ENCODE assay signal across 8 cellular contexts in the genomic region with DNA sequence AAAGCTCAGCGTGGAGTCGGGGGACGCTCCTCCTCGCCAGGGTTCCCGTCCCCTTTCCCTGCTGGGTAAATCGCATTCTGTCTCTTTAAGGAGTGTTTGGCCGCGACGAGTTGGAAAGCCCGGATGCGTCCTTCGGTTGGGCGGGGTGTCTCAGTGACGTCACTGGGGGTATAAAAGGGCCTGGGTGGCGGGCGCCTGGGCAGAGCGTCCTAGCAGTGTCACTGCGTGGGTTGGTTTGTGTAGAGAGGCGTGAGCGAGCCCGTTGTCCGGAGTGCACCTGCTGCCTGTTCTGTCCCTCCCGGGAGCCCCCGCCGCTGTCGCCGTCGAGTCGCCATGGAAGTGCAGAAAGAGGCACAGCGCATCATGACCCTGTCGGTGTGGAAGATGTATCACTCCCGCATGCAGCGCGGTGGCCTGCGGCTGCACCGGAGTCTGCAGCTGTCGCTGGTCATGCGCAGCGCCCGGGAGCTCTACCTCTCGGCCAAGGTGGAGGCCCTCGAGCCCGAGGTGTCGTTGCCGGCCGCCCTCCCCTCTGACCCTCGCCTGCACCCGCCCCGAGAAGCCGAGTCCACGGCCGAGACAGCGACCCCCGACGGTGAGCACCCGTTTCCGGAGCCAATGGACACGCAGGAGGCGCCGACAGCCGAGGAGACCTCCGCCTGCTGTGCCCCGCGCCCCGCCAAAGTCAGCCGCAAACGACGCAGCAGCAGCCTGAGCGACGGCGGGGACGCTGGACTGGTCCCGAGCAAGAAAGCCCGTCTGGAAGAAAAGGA. TPM values are rescaled to one million over a fixed set of nuclear protein-coding genes. Genes with fewer than 3 reads are reported as not detected.
DNase-seq lines count a peak whose midpoint lies in the region; ATAC-seq, FAIRE-seq and TF ChIP-seq lines count a peak whose summit lies in the region.

No MANE protein-coding gene starts in this region.

- H3K4me2 ChIP-seq in A549 = peak overlapping the region; percentile 82

- TF ChIP-seq CTCF in A549 (IDR thresholded peaks at IDR 0.05) = no peak
- TF ChIP-seq CTCF in coronary artery (IDR thresholded peaks at IDR 0.05) = no peak

- no peaks in the 10 kb centered on the region for H3K9me3 ChIP-seq in A549

- H3K4me1 ChIP-seq in A549 = peaks cover 19% of the 10 kb centered on the region

- H3K27ac ChIP-seq in A549 = peak overlapping the region; percentile 94 to 99
- H3K27ac ChIP-seq in coronary artery = peak overlapping the region; percentile 98 to 100

- TF ChIP-seq EP300 in A549 (IDR thresholded peaks at IDR 0.05) = no peak

- H3K4me3 ChIP-seq in A549 = peak overlapping the region; percentile 98
- peak overlapping the region; percentile 93 for H3K4me3 ChIP-seq in coronary artery

- POLR2A ChIA-PET in A549 (lab: Yijun Ruan, JAX) = interaction anchor here (0.6 to 3.2 kb wide), 11 partner anchors 10 to 176 kb away, joined by 3 to 72 read pairs (median 6); a partner anchor contains a TSS

- CTCF ChIA-PET in A549 (lab: Yijun Ruan, JAX) = interaction anchor here (1.0 to 2.0 kb wide), 7 partner anchors 10 to 188 kb away, joined by 4 to 10 read pairs (median 4); a partner anchor contains a TSS

- peak; percentile 99 for TF ChIP-seq POLR2A in A549 (IDR thresholded peaks at IDR 0.05; ENCODE audit: low read length)

- TF ChIP-seq RAD21 in A549 (conservative IDR thresholded peaks at IDR 0.05 in 1 of 2, IDR thresholded peaks at IDR 0.05 in 1 of 2) = peak; percentile 5 to 16; a peak in 1 of 5 replicates

- 2% methylated on average over 17 of the region's 74 CpGs for WGBS in A549 (ENCODE audit: missing lambda C conversion rate)

- peak; percentile 15 to 49 for ATAC-seq in A549
- ATAC-seq in GM18868 (IDR thresholded peaks at IDR 0.05; ENCODE audit: unreplicated experiment) = peak; percentile 27
- ATAC-seq in HG03565 (IDR thresholded peaks at IDR 0.05; ENCODE audit: unreplicated experiment) = peak; percentile 27
- ATAC-seq in left lobe of liver = peak; percentile 36

- DNase-seq in A549 (ENCODE audit: low read depth in 1 of 2, low spot score in 1 of 2) (peak; percentile 77 to 95), NCI-H748 (lab: John Stamatoyannopoulos, UW; ENCODE audit: unreplicated experiment) (peak; percentile 93), coronary artery (ENCODE audit: low spot score) (peak; percentile 98), left lobe of liver (ENCODE audit: low spot score) (peak; percentile 99)
- DNase-seq in activated CD4-positive, alpha-beta T cell treated with anti-CD3 and anti-CD28 coated beads, Interleukin-2, amount 50 U/mL, for 1 hour = peak; percentile 98
- peak; percentile 96 to 97 for DNase-seq in stimulated activated CD4-positive, alpha-beta T cell treated with anti-CD3 and anti-CD28 coated beads, Interleukin-2, amount 100 ng/mL, for 24 hours

- no peak for FAIRE-seq in A549 (lab: Jason Lieb, UNC)

TF ChIP-seq in A549, 52 proteins besides CTCF, POLR2A, EP300 and RAD21 (continues in another document):
- TF ChIP-seq, protein P1, sequence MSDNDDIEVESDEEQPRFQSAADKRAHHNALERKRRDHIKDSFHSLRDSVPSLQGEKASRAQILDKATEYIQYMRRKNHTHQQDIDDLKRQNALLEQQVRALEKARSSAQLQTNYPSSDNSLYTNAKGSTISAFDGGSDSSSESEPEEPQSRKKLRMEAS (IDR thresholded peaks at IDR 0.05) = peak; percentile 70
- TF ChIP-seq FOSB (CRISPR knock-in tag; IDR thresholded peaks at IDR 0.05) = peak; percentile 81; the same call in 1 of the 2 replicates
- TF ChIP-seq RFX5 (IDR thresholded peaks at IDR 0.05) = no peak
- no peak for TF ChIP-seq ZC3H11A (IDR thresholded peaks at IDR 0.05)
- TF ChIP-seq BHLHE40 (IDR thresholded peaks at IDR 0.05; ENCODE audit: low read depth, low read length) = no peak
- TF ChIP-seq JUN (IDR thresholded peaks at IDR 0.05) = peak; percentile 94 to 97
- TF ChIP-seq FOSL2 (IDR thresholded peaks at IDR 0.05) = no peak
- TF ChIP-seq FOSL2 (CRISPR knock-in tag; IDR thresholded peaks at IDR 0.05) = peak; percentile 45; the same call in 1 of the 2 replicates
- TF ChIP-seq KDM5A (IDR thresholded peaks at IDR 0.05) = no peak
- TF ChIP-seq, protein P2, sequence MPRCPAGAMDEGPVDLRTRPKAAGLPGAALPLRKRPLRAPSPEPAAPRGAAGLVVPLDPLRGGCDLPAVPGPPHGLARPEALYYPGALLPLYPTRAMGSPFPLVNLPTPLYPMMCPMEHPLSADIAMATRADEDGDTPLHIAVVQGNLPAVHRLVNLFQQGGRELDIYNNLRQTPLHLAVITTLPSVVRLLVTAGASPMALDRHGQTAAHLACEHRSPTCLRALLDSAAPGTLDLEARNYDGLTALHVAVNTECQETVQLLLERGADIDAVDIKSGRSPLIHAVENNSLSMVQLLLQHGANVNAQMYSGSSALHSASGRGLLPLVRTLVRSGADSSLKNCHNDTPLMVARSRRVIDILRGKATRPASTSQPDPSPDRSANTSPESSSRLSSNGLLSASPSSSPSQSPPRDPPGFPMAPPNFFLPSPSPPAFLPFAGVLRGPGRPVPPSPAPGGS (IDR thresholded peaks at IDR 0.05) = peak; percentile 98
- peak; percentile 50; the same call in 1 of the 2 replicates for TF ChIP-seq MAZ (IDR thresholded peaks at IDR 0.05; ENCODE audit: borderline replicate concordance, low read depth, low read length)
- no peak for TF ChIP-seq RARB (CRISPR knock-in tag; IDR thresholded peaks at IDR 0.05)
- TF ChIP-seq CBX8 (IDR thresholded peaks at IDR 0.05) = no peak
- no peak for TF ChIP-seq MAFK (IDR thresholded peaks at IDR 0.05; ENCODE audit: partially characterized antibody)
- 0 out of 2 replicates have a peak, but pooled peaks have one; percentile 15 for TF ChIP-seq HOXA7 (CRISPR knock-in tag; IDR thresholded peaks at IDR 0.05)
- no peak for TF ChIP-seq CHD2 (IDR thresholded peaks at IDR 0.05; ENCODE audit: low read length, partially characterized antibody)
- TF ChIP-seq ESRRA (IDR thresholded peaks at IDR 0.05; ENCODE audit: borderline replicate concordance, low read length) = no peak
- TF ChIP-seq, protein P3, sequence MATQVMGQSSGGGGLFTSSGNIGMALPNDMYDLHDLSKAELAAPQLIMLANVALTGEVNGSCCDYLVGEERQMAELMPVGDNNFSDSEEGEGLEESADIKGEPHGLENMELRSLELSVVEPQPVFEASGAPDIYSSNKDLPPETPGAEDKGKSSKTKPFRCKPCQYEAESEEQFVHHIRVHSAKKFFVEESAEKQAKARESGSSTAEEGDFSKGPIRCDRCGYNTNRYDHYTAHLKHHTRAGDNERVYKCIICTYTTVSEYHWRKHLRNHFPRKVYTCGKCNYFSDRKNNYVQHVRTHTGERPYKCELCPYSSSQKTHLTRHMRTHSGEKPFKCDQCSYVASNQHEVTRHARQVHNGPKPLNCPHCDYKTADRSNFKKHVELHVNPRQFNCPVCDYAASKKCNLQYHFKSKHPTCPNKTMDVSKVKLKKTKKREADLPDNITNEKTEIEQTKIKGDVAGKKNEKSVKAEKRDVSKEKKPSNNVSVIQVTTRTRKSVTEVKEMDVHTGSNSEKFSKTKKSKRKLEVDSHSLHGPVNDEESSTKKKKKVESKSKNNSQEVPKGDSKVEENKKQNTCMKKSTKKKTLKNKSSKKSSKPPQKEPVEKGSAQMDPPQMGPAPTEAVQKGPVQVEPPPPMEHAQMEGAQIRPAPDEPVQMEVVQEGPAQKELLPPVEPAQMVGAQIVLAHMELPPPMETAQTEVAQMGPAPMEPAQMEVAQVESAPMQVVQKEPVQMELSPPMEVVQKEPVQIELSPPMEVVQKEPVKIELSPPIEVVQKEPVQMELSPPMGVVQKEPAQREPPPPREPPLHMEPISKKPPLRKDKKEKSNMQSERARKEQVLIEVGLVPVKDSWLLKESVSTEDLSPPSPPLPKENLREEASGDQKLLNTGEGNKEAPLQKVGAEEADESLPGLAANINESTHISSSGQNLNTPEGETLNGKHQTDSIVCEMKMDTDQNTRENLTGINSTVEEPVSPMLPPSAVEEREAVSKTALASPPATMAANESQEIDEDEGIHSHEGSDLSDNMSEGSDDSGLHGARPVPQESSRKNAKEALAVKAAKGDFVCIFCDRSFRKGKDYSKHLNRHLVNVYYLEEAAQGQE (IDR thresholded peaks at IDR 0.05) = peak; percentile 54; the same call in 1 of the 2 replicates

RNA-seq across cellular contexts. Expression of a gene that starts 2.8 kb away (rescaled TPM):
- polyA plus RNA-seq in A549 (2011; rRNA removed) (52.5 and 75.7 TPM in 2 replicates), A549 (2017; fragmentation: RNase III; extraction: RNeasy Plus Mini Kit Qiagen cat#74134 plus additional on column Dnase treatment) (35.9 to 39.9 TPM (median 36.7 TPM) in 3 replicates)
- polyA plus RNA-seq in A549 (2012; cell fraction: cytosol; rRNA removed) = 137 and 174 TPM in 2 replicates
- 300 and 360 TPM in 2 replicates for polyA plus RNA-seq in A549 (2012; cell fraction: nucleus; rRNA removed)
- polyA minus RNA-seq in A549 (2011; rRNA and poly(A)+ RNA removed) = 16.9 and 26.4 TPM in 2 replicates
- 26.5 TPM for total RNA-seq in left lobe of liver

RNA-seq across cellular contexts. Expression of a gene that starts 2.9 kb away (rescaled TPM):
- polyA plus RNA-seq in A549 (2011; rRNA removed) (39.1 and 41.5 TPM in 2 replicates), A549 (2017; fragmentation: RNase III; extraction: RNeasy Plus Mini Kit Qiagen cat#74134 plus additional on column Dnase treatment) (56.1 to 63.6 TPM (median 61.2 TPM) in 3 replicates)
- 83.3 and 89.9 TPM in 2 replicates for polyA plus RNA-seq in A549 (2012; cell fraction: cytosol; rRNA removed)
- 115 and 121 TPM in 2 replicates for polyA plus RNA-seq in A549 (2012; cell fraction: nucleus; rRNA removed)
- 26.2 and 39.5 TPM in 2 replicates for polyA minus RNA-seq in A549 (2011; rRNA and poly(A)+ RNA removed)
- 22.7 TPM for total RNA-seq in left lobe of liver

RNA-seq across cellular contexts. Expression of a gene that starts 35.0 kb away (rescaled TPM):
- polyA plus RNA-seq in A549 (2011; rRNA removed) (26.1 and 30.0 TPM in 2 replicates), A549 (2017; fragmentation: RNase III; extraction: RNeasy Plus Mini Kit Qiagen cat#74134 plus additional on column Dnase treatment) (32.4 to 39.8 TPM (median 37.9 TPM) in 3 replicates)
- 117 and 155 TPM in 2 replicates for polyA plus RNA-seq in A549 (2012; cell fraction: cytosol; rRNA removed)
- 158 and 206 TPM in 2 replicates for polyA plus RNA-seq in A549 (2012; cell fraction: nucleus; rRNA removed)
- polyA minus RNA-seq in A549 (2011; rRNA and poly(A)+ RNA removed) = 20.0 and 30.9 TPM in 2 replicates
- 26.7 TPM for total RNA-seq in left lobe of liver

RNA-seq across cellular contexts. Expression of a gene that starts 36.5 kb away (rescaled TPM):
- polyA plus RNA-seq in A549 (2011; rRNA removed) (16.3 and 18.2 TPM in 2 replicates), A549 (2017; fragmentation: RNase III; extraction: RNeasy Plus Mini Kit Qiagen cat#74134 plus additional on column Dnase treatment) (29.8 to 40.2 TPM (median 35.2 TPM) in 3 replicates)
- 57.5 and 67.4 TPM in 2 replicates for polyA plus RNA-seq in A549 (2012; cell fraction: cytosol; rRNA removed)
- 388 and 458 TPM in 2 replicates for polyA plus RNA-seq in A549 (2012; cell fraction: nucleus; rRNA removed)
- 16.9 and 24.9 TPM in 2 replicates for polyA minus RNA-seq in A549 (2011; rRNA and poly(A)+ RNA removed)
- 15.8 TPM for total RNA-seq in left lobe of liver

RNA-seq across cellular contexts. Expression of a gene that starts 50.4 kb away (rescaled TPM):
- polyA plus RNA-seq in A549 (2011; rRNA removed) = 0.08 and 0.26 TPM in 2 replicates
- 0.50 and 0.82 TPM in 2 replicates for polyA plus RNA-seq in A549 (2012; cell fraction: cytosol; rRNA removed)
- 0.66 and 1.2 TPM in 2 replicates for polyA plus RNA-seq in A549 (2012; cell fraction: nucleus; rRNA removed)
- 0.30 to 0.82 TPM (median 0.39 TPM) in 3 replicates for polyA plus RNA-seq in A549 (2017; fragmentation: RNase III; extraction: RNeasy Plus Mini Kit Qiagen cat#74134 plus additional on column Dnase treatment)
- polyA minus RNA-seq in A549 (2011; rRNA and poly(A)+ RNA removed) = 0.15 and 0.21 TPM in 2 replicates
- 1.5 TPM for total RNA-seq in left lobe of liver

Comparison
In these comparisons a context has a peak if more than half of its experiments do, and no peak if none do; other contexts are left out.
1. Peak in every context shown above with its lines: DNase-seq, ATAC-seq, H3K4me3 ChIP-seq and H3K27ac ChIP-seq.